8 cellular contexts compared by ENCODE assay signal in the genomic region with DNA sequence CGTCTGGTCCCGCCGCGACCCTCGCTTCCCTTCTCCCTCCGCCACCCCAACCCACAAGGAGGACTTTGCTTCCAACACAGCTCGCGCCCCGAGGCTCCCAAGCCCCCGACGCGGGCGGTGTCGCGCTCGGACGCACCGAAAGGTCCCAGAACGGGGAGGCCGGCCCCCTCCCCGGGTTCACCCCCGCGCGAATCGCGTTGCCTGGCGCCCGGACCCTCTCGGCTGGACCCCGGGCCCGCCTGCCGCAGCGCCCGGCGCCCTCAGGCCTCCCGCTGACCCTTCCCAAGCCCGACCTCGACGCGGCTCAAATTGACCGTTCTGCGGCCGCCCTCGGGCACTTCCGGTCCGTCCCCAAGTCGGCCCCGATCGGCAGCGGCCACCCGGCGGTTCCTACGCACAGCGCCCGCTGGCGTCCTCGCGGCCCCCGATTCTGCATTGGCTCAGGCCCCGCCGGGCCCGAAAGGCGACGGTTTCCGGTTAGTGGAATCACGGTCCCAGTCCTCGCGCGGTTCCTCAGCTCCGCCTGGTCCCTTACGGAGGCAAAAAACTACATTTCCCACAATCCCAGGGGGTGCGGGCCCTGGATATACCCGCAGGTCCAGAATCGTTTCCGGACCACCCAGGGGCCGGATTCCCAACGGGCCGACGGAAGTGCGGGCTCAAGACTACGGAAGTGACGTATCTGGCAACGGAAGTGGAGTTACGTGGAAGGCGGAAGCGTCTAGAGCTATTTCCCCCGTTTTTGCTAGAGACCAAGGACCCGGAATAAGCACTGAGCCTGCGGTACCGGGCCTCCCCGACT. TPM values are rescaled to one million over a fixed set of nuclear protein-coding genes. Genes with fewer than 3 reads are reported as not detected.
DNase-seq lines count a peak whose midpoint lies in the region; ATAC-seq, FAIRE-seq and TF ChIP-seq lines count a peak whose summit lies in the region.

TSS of gene AURKAIP1 (minus strand) at position 347 of the 802 bp plus-strand sequence. CDS start 451 bp downstream, outside the sequence.

- peak within 1 kb of the TSS; percentile 91 for H3K27ac Mint-ChIP-seq in CD4-positive, alpha-beta T cell

- no peaks in the 10 kb centered on the region for H3K9me3 ChIP-seq in CD4-positive, alpha-beta T cell (ENCODE audit: control insufficient read depth, low read length)
- H3K9me3 ChIP-seq in HepG2 (ENCODE audit: low read length), result no peaks in the 10 kb centered on the region

- H4K20me1 ChIP-seq in HepG2 (ENCODE audit: insufficient read depth, low read length), result no peaks in the 10 kb centered on the region

- H3K79me2 ChIP-seq in HepG2 (ENCODE audit: insufficient read depth, low read length), result peaks cover 19% of the 10 kb centered on the region

- peak within 1 kb of the TSS; percentile 99 for H3K4me3 Mint-ChIP-seq in CD4-positive, alpha-beta T cell

- H2AFZ ChIP-seq in HepG2 (ENCODE audit: low read length), result no peak within 1 kb of the TSS

- ATAC-seq in CD4-positive, alpha-beta T cell (ENCODE audit: poor library complexity), result peak; percentile 66
- peak; percentile 84 for ATAC-seq in GM19397 (IDR thresholded peaks at IDR 0.05; ENCODE audit: unreplicated experiment)
- peak; percentile 78 for ATAC-seq in HG03571 (IDR thresholded peaks at IDR 0.05; ENCODE audit: unreplicated experiment)
- ATAC-seq in HepG2, result peak; percentile 90

- peak; percentile 99 for FAIRE-seq in HepG2 (lab: Jason Lieb, UNC)

- WGBS in HepG2 (ENCODE audit: low lambda C conversion rate), result 1% methylated on average over 12 of the region's 91 CpGs

- H3K36me3 Mint-ChIP-seq in CD4-positive, alpha-beta T cell (ENCODE audit: low read depth), result peaks cover 10% of the 10 kb centered on the region

- peak within 1 kb of the TSS; percentile 98 for H3K9ac ChIP-seq in HepG2 (ENCODE audit: insufficient read depth, low read depth, low read length)

- H3K27me3 Mint-ChIP-seq in CD4-positive, alpha-beta T cell, result no peaks in the 10 kb centered on the region

- H3K9me3 Mint-ChIP-seq in CD4-positive, alpha-beta T cell, result no peaks in the 10 kb centered on the region

- peak within 1 kb of the TSS; percentile 75 to 99 (median 90) for H3K4me3 ChIP-seq in HepG2 (replicated peaks in 1 of 3; ENCODE audit: insufficient read depth in 1 of 3, low read depth in 2 of 3, low read length in 3 of 3)

- no peak for TF ChIP-seq CTCF in CD4-positive, alpha-beta T cell (IDR thresholded peaks at IDR 0.05)
- peak; percentile 77 for TF ChIP-seq CTCF in HepG2 (CRISPR knock-in tag; IDR thresholded peaks at IDR 0.05)

- DNase-seq in CD4-positive, alpha-beta T cell, result peak; percentile 88 to 95 (median 91)
- DNase-seq in NCI-H82 (lab: John Stamatoyannopoulos, UW) (peak; percentile 100), dermis microvascular lymphatic vessel endothelial cell (ENCODE audit: low read depth in 2 of 2) (peak; percentile 99 to 100), HepG2 (ENCODE audit: low spot score) (peak; percentile 99)
- DNase-seq in activated CD4-positive, alpha-beta T cell treated with anti-CD3 and anti-CD28 coated beads, Interleukin-2, amount 50 U/mL, for 48 hours, result peak; percentile 93 to 96
- peak; percentile 91 for DNase-seq in stimulated activated CD4-positive, alpha-beta T cell treated with anti-CD3 and anti-CD28 coated beads, Interleukin-4, amount 100 ng/mL, for 1 hour

- in situ Hi-C loops in HepG2 (cut with HindIII; ENCODE audit: extremely low pct_ligation_motif_present, low pct_unique_long_range_greater_than_20kb), result no loop called here

- H3K27ac ChIP-seq in CD4-positive, alpha-beta T cell (ENCODE audit: low read depth, low read length), result peak within 1 kb of the TSS; percentile 89
- H3K27ac ChIP-seq in HepG2 (ENCODE audit: extremely low read length, insufficient read depth, low read length), result peak within 1 kb of the TSS; percentile 79

- peaks cover 38% of the 10 kb centered on the region for H3K4me1 Mint-ChIP-seq in CD4-positive, alpha-beta T cell (ENCODE audit: low read depth)

- POLR2A ChIA-PET in CD4-positive, alpha-beta T cell (lab: Charles Lee), result interaction anchor here (0.6 to 3.3 kb wide), 26 partner anchors 10 to 789 kb away, joined by 3 to 80 read pairs (median 4); partner anchors contain the start of genes C1orf159, CCNL2, MIB2 and MRPL20
- POLR2A ChIA-PET in HepG2 (lab: Yijun Ruan, JAX), result interaction anchor here (0.5 to 3.2 kb wide), 31 partner anchors 9 to 766 kb away, joined by 3 to 35 read pairs (median 5); partner anchors contain the start of genes ANKRD65, CCNL2, DVL1 and MRPL20

- intact Hi-C loops in CD4-positive, alpha-beta T cell (cut with DNase I, micrococcal nuclease), result loop anchor here (1.0 to 10.0 kb wide), 7 partner anchors 24 to 100 kb away; partner anchors contain the start of genes CCNL2 (in 2 of the 2), MRPL20 (in 2 of the 2), PUSL1 (in 2 of the 2) and ACAP3 (in 1 of the 2)
- intact Hi-C loops in HepG2 (cut with micrococcal nuclease; ENCODE audit: unreplicated experiment), result no loop called here

- H3K36me3 ChIP-seq in HepG2 (replicated peaks in 1 of 2; ENCODE audit: control insufficient read depth in 1 of 2, insufficient read depth in 2 of 2, low read length in 2 of 2), result peaks cover 0 to 3% of the 10 kb centered on the region in 2 experiments; a peak in 1 of 5 replicates

- TF ChIP-seq RAD21 in HepG2 (CRISPR knock-in tag; IDR thresholded peaks at IDR 0.05), result peak; percentile 71

- TF ChIP-seq EP300 in HepG2 (IDR thresholded peaks at IDR 0.05; ENCODE audit: low read depth in 2 of 2, low read length in 2 of 2) (peak in 1 of 2 experiments; percentile 44; a peak in 2 of 4 replicates), HepG2 (CRISPR knock-in tag; IDR thresholded peaks at IDR 0.05; ENCODE audit: borderline replicate concordance) (peak; percentile 57; the same call in 1 of the 2 replicates)

- TF ChIP-seq POLR2A in HepG2 (IDR thresholded peaks at IDR 0.05; ENCODE audit: insufficient read depth in 1 of 2, low read depth in 2 of 2, low read length in 2 of 2), result peak; percentile 52 to 78

- peak within 1 kb of the TSS; percentile 100 for H3K4me2 ChIP-seq in HepG2 (ENCODE audit: low read depth, low read length)

- no TSS peak for BruUV-seq in HepG2 (replicated peaks; lab: Mats Ljungman, UMichigan)

- H3K27me3 ChIP-seq in CD4-positive, alpha-beta T cell (ENCODE audit: control insufficient read depth, insufficient read depth, low read length), result no peaks in the 10 kb centered on the region
- no peaks in the 10 kb centered on the region; a peak in 1 of 5 replicates for H3K27me3 ChIP-seq in HepG2 (ENCODE audit: control insufficient read depth in 1 of 2, insufficient read depth in 2 of 2, low read length in 2 of 2)

- CTCF ChIA-PET in CD4-positive, alpha-beta T cell (lab: Charles Lee), result interaction anchor here (1.2 to 1.6 kb wide), 3 partner anchors 25 to 253 kb away, joined by 4 to 11 read pairs (median 7); partner anchors contain the start of genes CCNL2 and MRPL20
- CTCF ChIA-PET in HepG2 (lab: Yijun Ruan, JAX; ENCODE audit: low intra/inter-chr PET ratio, low total read pairs), result no interaction called here

- H3K4me1 ChIP-seq in HepG2 (ENCODE audit: insufficient read depth, low read length), result peaks cover 37% of the 10 kb centered on the region

RNA-seq across cellular contexts. Expression of gene AURKAIP1, which starts in this region (rescaled TPM):
- 10 to 100 TPM; 59.2 to 64.6 TPM for total RNA-seq in CD4-positive, alpha-beta T cell
- total RNA-seq in dermis microvascular lymphatic vessel endothelial cell, result 75.2 and 83.3 TPM in 2 replicates
- 161 and 175 TPM in 2 replicates for total RNA-seq in HepG2 (2016; rRNA removed; fragmentation: Illumina TruSeq; extraction: Trizol)
- 241 and 331 TPM in 2 replicates for total RNA-seq in HepG2 (2016; cell fraction: cytosol; rRNA removed; fragmentation: Illumina TruSeq; extraction: Trizol; ENCODE audit: low read depth)
- total RNA-seq in HepG2 (2016; cell fraction: insoluble cytoplasmic fraction; rRNA removed; fragmentation: Illumina TruSeq; extraction: Trizol), result 166 and 180 TPM in 2 replicates
- total RNA-seq in HepG2 (2016; cell fraction: membrane; rRNA removed; fragmentation: Illumina TruSeq; extraction: Trizol), result 203 and 269 TPM in 2 replicates
- total RNA-seq in HepG2 (2016; cell fraction: nucleus; rRNA removed; fragmentation: Illumina TruSeq; extraction: Trizol), result 65.3 and 65.7 TPM in 2 replicates
- 64.6 and 69.5 TPM in 2 replicates for polyA plus RNA-seq in HepG2 (2011; rRNA removed)
- polyA plus RNA-seq in HepG2 (2011; cell fraction: cytosol; rRNA removed), result 51.1 and 98.6 TPM in 2 replicates
- polyA plus RNA-seq in HepG2 (2011; cell fraction: nucleus; rRNA removed), result 63.9 and 74.1 TPM in 2 replicates
- 48.0 and 50.3 TPM in 2 replicates for polyA plus RNA-seq in HepG2 (2012)
- polyA plus RNA-seq in HepG2 (2016; cell fraction: cytosol; fragmentation: Illumina TruSeq; extraction: Trizol; ENCODE audit: low read depth), result 247 and 325 TPM in 2 replicates
- polyA plus RNA-seq in HepG2 (2016; cell fraction: insoluble cytoplasmic fraction; fragmentation: Illumina TruSeq; extraction: Trizol; ENCODE audit: low read depth), result 159 and 164 TPM in 2 replicates
- 168 and 213 TPM in 2 replicates for polyA plus RNA-seq in HepG2 (2016; cell fraction: membrane; fragmentation: Illumina TruSeq; extraction: Trizol; ENCODE audit: low read depth)
- 120 TPM in 2 replicates for polyA plus RNA-seq in HepG2 (2016; cell fraction: nucleus; fragmentation: Illumina TruSeq; extraction: Trizol; ENCODE audit: insufficient read depth, low read depth)
- polyA minus RNA-seq in HepG2 (2011; rRNA and poly(A)+ RNA removed; ENCODE audit: low replicate concordance), result 15.2 and 21.3 TPM in 2 replicates
- polyA minus RNA-seq in HepG2 (2011; cell fraction: cytosol; rRNA and poly(A)+ RNA removed), result 17.7 and 18.0 TPM in 2 replicates
- 11.1 and 11.9 TPM in 2 replicates for polyA minus RNA-seq in HepG2 (2011; cell fraction: nucleus; rRNA and poly(A)+ RNA removed)

Comparison
In these comparisons a context has a peak if more than half of its experiments do, and no peak if none do; other contexts are left out.
1. Peak in every context shown above with its lines: DNase-seq, ATAC-seq, H3K4me3 ChIP-seq and H3K27ac ChIP-seq.